17 cellular contexts compared by ENCODE assay signal in genomic region chr6:3280866-3281465, GRCh38. TPM values are rescaled to one million over a fixed set of nuclear protein-coding genes. Genes with fewer than 3 reads are reported as not detected.
DNase-seq lines count a peak whose midpoint lies in the region; ATAC-seq and TF ChIP-seq lines count a peak whose summit lies in the region.
"Had no signal": no experiment of that assay in that cellular context is flagged by ENCODE, and none has a peak within 500 bp of the region (broad histone marks: within the 10 kb centered on the region; RNA-seq: fewer than 3 reads in every experiment).

No MANE protein-coding gene starts in this region.

- no peaks in the 10 kb centered on the region for H3K79me1 ChIP-seq in neuronal stem cell (ENCODE audit: low read depth, low read length)

- H2BK12ac ChIP-seq in neuronal stem cell (ENCODE audit: low read length): no peak overlapping the region

- H3K4me2 ChIP-seq in neuronal stem cell (ENCODE audit: insufficient read depth, low read length, poor library complexity, severe bottlenecking): no peak overlapping the region

- H2AK5ac ChIP-seq in neuronal stem cell (ENCODE audit: low read depth, low read length): peak overlapping the region; percentile 66

- no peak overlapping the region for H3K4ac ChIP-seq in neuronal stem cell (ENCODE audit: low read length)

- WGBS in endodermal cell (ENCODE audit: insufficient coverage in 1 of 2, insufficient read length in 1 of 2), 2 experiments: 80 to 89% methylated on average over 7 to 14 of the region's 14 CpGs
- no CpG with 5 or more reads among the region's 14 CpGs for WGBS in neuronal stem cell (ENCODE audit: extremely low coverage in 2 of 2, insufficient read length in 2 of 2, insufficient replicate concordance in 1 of 2), 2 donors

- H3K18ac ChIP-seq in neuronal stem cell (ENCODE audit: low read length): peak overlapping the region; percentile 74

- H3K14ac ChIP-seq in neuronal stem cell (ENCODE audit: low read length): no peak overlapping the region

- TF ChIP-seq POLR2A in vagina (IDR thresholded peaks at IDR 0.05): no peak

- peaks cover 5% of the 10 kb centered on the region for H3K36me3 ChIP-seq in left ventricle myocardium inferior
- H3K36me3 ChIP-seq in endodermal cell (ENCODE audit: control insufficient read depth, insufficient read depth, low read length): no peaks in the 10 kb centered on the region
- H3K36me3 ChIP-seq in neuronal stem cell (replicated peaks in 1 of 2; ENCODE audit: control insufficient read depth in 2 of 2, insufficient read depth in 2 of 2, low read length in 2 of 2): peaks cover 6 to 56% of the 10 kb centered on the region in 2 donors
- peaks cover 0 to 7% of the 10 kb centered on the region in 2 donors for H3K36me3 ChIP-seq in vagina
- H3K36me3 ChIP-seq: adrenal gland had no signal

- no peak overlapping the region for H2AFZ ChIP-seq in neuronal stem cell (ENCODE audit: low read length)

- H3K4me1 ChIP-seq in left ventricle myocardium inferior: peaks cover 25% of the 10 kb centered on the region
- peaks cover 9% of the 10 kb centered on the region for H3K4me1 ChIP-seq in endodermal cell (ENCODE audit: control insufficient read depth, insufficient read depth, low read length)
- H3K4me1 ChIP-seq in neuronal stem cell (ENCODE audit: control insufficient read depth in 2 of 2, insufficient read depth in 1 of 2, low read depth in 1 of 2, low read length in 2 of 2): peaks cover 21 to 24% of the 10 kb centered on the region in 2 donors
- H3K4me1 ChIP-seq in vagina: peaks cover 30% of the 10 kb centered on the region
- H3K4me1 ChIP-seq: right lobe of liver had no signal

- H3K4me1 Mint-ChIP-seq in endodermal cell: peaks cover 9% of the 10 kb centered on the region

- H3K4me3 Mint-ChIP-seq in endodermal cell: no peak overlapping the region

- H3K9me3 Mint-ChIP-seq in endodermal cell: no peaks in the 10 kb centered on the region

- no peak overlapping the region for H2BK15ac ChIP-seq in neuronal stem cell (ENCODE audit: low read length)

- H2BK5ac ChIP-seq in neuronal stem cell (ENCODE audit: low read length): peak overlapping the region; percentile 84

- H4K91ac ChIP-seq in neuronal stem cell (ENCODE audit: low read depth, low read length, poor library complexity): no peak overlapping the region

- no peak overlapping the region for H3K9ac ChIP-seq in endodermal cell (ENCODE audit: extremely low read depth, low read length, poor library complexity, severe bottlenecking)
- no peak overlapping the region for H3K9ac ChIP-seq in neuronal stem cell (ENCODE audit: low read depth, low read length, poor library complexity)

- ATAC-seq in left ventricle myocardium superior (no peak), HG02571 (IDR thresholded peaks at IDR 0.05; ENCODE audit: unreplicated experiment) (no peak), HG03175 (IDR thresholded peaks at IDR 0.05; ENCODE audit: unreplicated experiment) (no peak)

- H3K27ac ChIP-seq in left ventricle myocardium inferior (replicated peaks) (peak overlapping the region; percentile 58), endodermal cell (ENCODE audit: low read depth, low read length) (peak overlapping the region; percentile 94), neuronal stem cell (replicated peaks; ENCODE audit: low read length) (peak overlapping the region; percentile 10), vagina (peak overlapping the region; percentile 34)

- H2BK120ac ChIP-seq in neuronal stem cell (ENCODE audit: low read depth, low read length): no peak overlapping the region

- H3K36me3 Mint-ChIP-seq in endodermal cell (ENCODE audit: low read depth): peaks cover 27% of the 10 kb centered on the region

- intact Hi-C loops in left ventricle myocardium inferior (cut with micrococcal nuclease): no loop called here
- intact Hi-C loops in left ventricle myocardium superior (cut with micrococcal nuclease): loop anchor here (5.0 kb wide), 1 partner anchor 451 kb away; no protein-coding TSS in a partner anchor
- intact Hi-C loops in vagina (cut with DNase I): loop anchor here (5.0 kb wide), 1 partner anchor 451 kb away; no protein-coding TSS in a partner anchor

- H3K23ac ChIP-seq in neuronal stem cell (ENCODE audit: low read depth, low read length, poor library complexity): no peak overlapping the region

- TF ChIP-seq CTCF in left ventricle myocardium inferior (IDR thresholded peaks at IDR 0.05; ENCODE audit: borderline replicate concordance) (no peak), endodermal cell (conservative IDR thresholded peaks at IDR 0.05) (no peak), vagina (IDR thresholded peaks at IDR 0.05) (no peak)

- no peak overlapping the region for H3K27ac Mint-ChIP-seq in endodermal cell

- no peak overlapping the region for H4K8ac ChIP-seq in neuronal stem cell (ENCODE audit: low read depth, low read length)

- no peak for DNase-seq in left ventricle myocardium inferior
- DNase-seq in left ventricle myocardium superior: no peak
- DNase-seq in endodermal cell: peak; percentile 45
- DNase-seq in neuronal stem cell (ENCODE audit: low spot score): no peak
- no peak for DNase-seq in vagina (ENCODE audit: extremely low spot score in 2 of 2)
- DNase-seq in medulla oblongata (ENCODE audit: extremely low spot score): no peak
- DNase-seq: activated CD4-positive, alpha-beta T cell treated with anti-CD3 and anti-CD28 coated beads for 4 hours; activated T-cell treated with anti-CD3 and anti-CD28 coated beads, Interleukin-2, amount 50 U/mL, for 1 hour; GDM1; Kasumi-1; NCI-H187; NCI-H69; stomach had no signal

- H3K4me3 ChIP-seq in left ventricle myocardium inferior: no peak overlapping the region
- H3K4me3 ChIP-seq in endodermal cell (ENCODE audit: low read length): no peak overlapping the region
- no peak overlapping the region for H3K4me3 ChIP-seq in neuronal stem cell (ENCODE audit: low read length in 2 of 2)
- no peak overlapping the region for H3K4me3 ChIP-seq in vagina
- H3K4me3 ChIP-seq: adrenal gland, right lobe of liver, stomach had no signal

- no peaks in the 10 kb centered on the region for H3K27me3 ChIP-seq in left ventricle myocardium inferior (ENCODE audit: low read depth)
- no peaks in the 10 kb centered on the region for H3K27me3 ChIP-seq in endodermal cell (ENCODE audit: control insufficient read depth, insufficient read depth, low read length, poor library complexity, severe bottlenecking)
- no peaks in the 10 kb centered on the region for H3K27me3 ChIP-seq in neuronal stem cell (ENCODE audit: control insufficient read depth in 3 of 3, insufficient read depth in 3 of 3, low read depth in 1 of 3, low read length in 3 of 3)
- H3K27me3 ChIP-seq in vagina: no peaks in the 10 kb centered on the region
- H3K27me3 ChIP-seq: adrenal gland, right lobe of liver, stomach had no signal

- no peaks in the 10 kb centered on the region for H3K9me3 ChIP-seq in left ventricle myocardium inferior (replicated peaks)
- no peaks in the 10 kb centered on the region for H3K9me3 ChIP-seq in endodermal cell (ENCODE audit: control insufficient read depth, low read length)
- no peaks in the 10 kb centered on the region for H3K9me3 ChIP-seq in neuronal stem cell (replicated peaks in 1 of 2; ENCODE audit: control insufficient read depth in 2 of 2, insufficient read depth in 1 of 2, low read depth in 1 of 2, low read length in 2 of 2)
- no peaks in the 10 kb centered on the region for H3K9me3 ChIP-seq in vagina
- H3K9me3 ChIP-seq: adrenal gland, right lobe of liver, stomach had no signal

- no peaks in the 10 kb centered on the region for H3K27me3 Mint-ChIP-seq in endodermal cell (ENCODE audit: insufficient read depth)

RNA-seq across cellular contexts. Expression of gene PSMG4, which starts 22.2 kb away (rescaled TPM):
- total RNA-seq in left ventricle myocardium inferior (11.2 TPM), left ventricle myocardium superior (7.2 TPM), endodermal cell (10 to 100 TPM; 16.0 to 21.5 TPM), vagina (25.0 TPM)
- polyA plus RNA-seq in endodermal cell (2013, experiment 1 of 2): 18.5 TPM
- 18.2 TPM for polyA plus RNA-seq in endodermal cell (2013, experiment 2 of 2)
- 24.7 TPM for polyA plus RNA-seq in neuronal stem cell (2013, experiment 1 of 2)
- 24.4 TPM for polyA plus RNA-seq in neuronal stem cell (2013, experiment 2 of 2)

RNA-seq across cellular contexts. Expression of gene TUBB2B, which starts 53.5 kb away (rescaled TPM):
- total RNA-seq in left ventricle myocardium inferior: 1.4 TPM
- 1.0 TPM for total RNA-seq in left ventricle myocardium superior
- 100 to 1,000 TPM; 253 to 304 TPM for total RNA-seq in endodermal cell
- 836 TPM for polyA plus RNA-seq in endodermal cell (2013, experiment 1 of 2)
- 726 TPM for polyA plus RNA-seq in endodermal cell (2013, experiment 2 of 2)
- 370 TPM for polyA plus RNA-seq in neuronal stem cell (2013, experiment 1 of 2)
- polyA plus RNA-seq in neuronal stem cell (2013, experiment 2 of 2): 372 TPM
- 6.9 TPM for total RNA-seq in vagina

Comparison
In these comparisons a context has a peak if more than half of its experiments do, and no peak if none do; other contexts are left out.
1. H3K27ac ChIP-seq: peak in every context shown above with its lines; median percentile 94 in endodermal cell; 58 in left ventricle myocardium inferior; 34 in vagina; 10 in neuronal stem cell.
2. RNA of gene TUBB2B, which starts 53.5 kb away (total RNA-seq): 253 to 304 TPM in endodermal cell; 6.9 TPM in vagina (single experiment), 1.4 TPM in left ventricle myocardium inferior (single experiment) and 1.0 TPM in left ventricle myocardium superior (single experiment); every median in the first group is over 10 times any median in the second.